ENCODE assay signal across 1 cellular context in the genomic region with DNA sequence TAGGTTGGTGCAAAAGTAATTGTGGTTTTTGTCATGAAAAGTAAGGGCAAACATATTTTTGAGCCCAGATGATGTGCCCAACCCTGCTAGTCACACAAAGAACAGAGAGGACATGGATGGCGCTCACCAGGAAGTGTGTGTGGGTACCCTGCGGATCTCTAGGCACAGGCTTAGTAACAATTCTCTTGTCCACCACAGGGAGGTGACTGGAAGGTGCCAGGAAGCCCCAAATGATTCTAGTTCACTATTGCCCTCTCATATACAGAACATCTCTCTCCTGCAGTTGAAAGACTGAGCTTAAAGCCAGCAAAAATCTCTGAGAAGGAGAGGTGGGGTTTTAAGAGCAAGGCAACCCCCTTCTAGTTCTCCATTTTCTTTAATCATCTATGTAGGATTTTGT.
A peak's percentile ranks its signal among the peaks of the same experiment; 100 is the strongest.
TF ChIP-seq lines count a peak whose summit lies in the region.

No MANE protein-coding gene starts in this region.

TF ChIP-seq in GM12878, 131 proteins besides CTCF, POLR2A, EP300 and RAD21 (continued from another document and continues in another):
- TF ChIP-seq, protein P1, sequence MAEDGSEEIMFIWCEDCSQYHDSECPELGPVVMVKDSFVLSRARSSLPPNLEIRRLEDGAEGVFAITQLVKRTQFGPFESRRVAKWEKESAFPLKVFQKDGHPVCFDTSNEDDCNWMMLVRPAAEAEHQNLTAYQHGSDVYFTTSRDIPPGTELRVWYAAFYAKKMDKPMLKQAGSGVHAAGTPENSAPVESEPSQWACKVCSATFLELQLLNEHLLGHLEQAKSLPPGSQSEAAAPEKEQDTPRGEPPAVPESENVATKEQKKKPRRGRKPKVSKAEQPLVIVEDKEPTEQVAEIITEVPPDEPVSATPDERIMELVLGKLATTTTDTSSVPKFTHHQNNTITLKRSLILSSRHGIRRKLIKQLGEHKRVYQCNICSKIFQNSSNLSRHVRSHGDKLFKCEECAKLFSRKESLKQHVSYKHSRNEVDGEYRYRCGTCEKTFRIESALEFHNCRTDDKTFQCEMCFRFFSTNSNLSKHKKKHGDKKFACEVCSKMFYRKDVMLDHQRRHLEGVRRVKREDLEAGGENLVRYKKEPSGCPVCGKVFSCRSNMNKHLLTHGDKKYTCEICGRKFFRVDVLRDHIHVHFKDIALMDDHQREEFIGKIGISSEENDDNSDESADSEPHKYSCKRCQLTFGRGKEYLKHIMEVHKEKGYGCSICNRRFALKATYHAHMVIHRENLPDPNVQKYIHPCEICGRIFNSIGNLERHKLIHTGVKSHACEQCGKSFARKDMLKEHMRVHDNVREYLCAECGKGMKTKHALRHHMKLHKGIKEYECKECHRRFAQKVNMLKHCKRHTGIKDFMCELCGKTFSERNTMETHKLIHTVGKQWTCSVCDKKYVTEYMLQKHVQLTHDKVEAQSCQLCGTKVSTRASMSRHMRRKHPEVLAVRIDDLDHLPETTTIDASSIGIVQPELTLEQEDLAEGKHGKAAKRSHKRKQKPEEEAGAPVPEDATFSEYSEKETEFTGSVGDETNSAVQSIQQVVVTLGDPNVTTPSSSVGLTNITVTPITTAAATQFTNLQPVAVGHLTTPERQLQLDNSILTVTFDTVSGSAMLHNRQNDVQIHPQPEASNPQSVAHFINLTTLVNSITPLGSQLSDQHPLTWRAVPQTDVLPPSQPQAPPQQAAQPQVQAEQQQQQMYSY (CRISPR knock-in tag; IDR thresholded peaks at IDR 0.05) = 0 out of 2 replicates have a peak, but pooled peaks have one; percentile 30
- TF ChIP-seq EZH2 (IDR thresholded peaks at IDR 0.05; ENCODE audit: borderline replicate concordance, control insufficient read depth, low read depth, low read length) (no peak), SP1 (IDR thresholded peaks at IDR 0.05; ENCODE audit: low read depth, low read length) (no peak), CHD1 (IDR thresholded peaks at IDR 0.05; ENCODE audit: low read depth, low read length) (0 out of 2 replicates have a peak, but pooled peaks have one; percentile 20), FOXK2 (IDR thresholded peaks at IDR 0.05) (no peak), TCF3 (IDR thresholded peaks at IDR 0.05; ENCODE audit: borderline replicate concordance, insufficient read depth, low read depth, low read length) (no peak), YBX1 (IDR thresholded peaks at IDR 0.05) (no peak), SUZ12 (IDR thresholded peaks at IDR 0.05; ENCODE audit: unreplicated experiment) (no peak), SMC3 (IDR thresholded peaks at IDR 0.05; ENCODE audit: borderline replicate concordance, low read length) (peak; percentile 48; the same call in 1 of the 2 replicates), STAT1 (conservative IDR thresholded peaks at IDR 0.05) (no peak), MXI1 (IDR thresholded peaks at IDR 0.05; ENCODE audit: low read depth, low read length) (no peak), BACH1 (IDR thresholded peaks at IDR 0.05; ENCODE audit: borderline replicate concordance) (0 out of 2 replicates have a peak, but pooled peaks have one; percentile 19), NFYA (IDR thresholded peaks at IDR 0.05; ENCODE audit: borderline replicate concordance, low read depth, low read length) (no peak), RB1 (IDR thresholded peaks at IDR 0.05; ENCODE audit: borderline replicate concordance) (no peak), HDAC2 (IDR thresholded peaks at IDR 0.05) (no peak), BRCA1 (IDR thresholded peaks at IDR 0.05; ENCODE audit: low read depth, low read length) (no peak), JUND (IDR thresholded peaks at IDR 0.05; ENCODE audit: low read depth, low read length) (no peak), NRF1 (conservative IDR thresholded peaks at IDR 0.05; ENCODE audit: low read depth, low read length) (no peak), ZSCAN29 (IDR thresholded peaks at IDR 0.05) (no peak), RCOR1 (conservative IDR thresholded peaks at IDR 0.05; ENCODE audit: low read depth, low read length) (no peak), ZNF207 (IDR thresholded peaks at IDR 0.05; ENCODE audit: borderline replicate concordance) (no peak), HDAC6 (IDR thresholded peaks at IDR 0.05; ENCODE audit: unreplicated experiment) (no peak), KLF5 (IDR thresholded peaks at IDR 0.05; ENCODE audit: partially characterized antibody) (no peak), RELA (IDR thresholded peaks at IDR 0.05; ENCODE audit: borderline replicate concordance, partially characterized antibody) (no peak), STAT3 (IDR thresholded peaks at IDR 0.05; ENCODE audit: low read depth, low read length) (no peak), POLR2AphosphoS2 (IDR thresholded peaks at IDR 0.05; ENCODE audit: low read depth, low read length) (no peak)
- TF ChIP-seq, protein P2, sequence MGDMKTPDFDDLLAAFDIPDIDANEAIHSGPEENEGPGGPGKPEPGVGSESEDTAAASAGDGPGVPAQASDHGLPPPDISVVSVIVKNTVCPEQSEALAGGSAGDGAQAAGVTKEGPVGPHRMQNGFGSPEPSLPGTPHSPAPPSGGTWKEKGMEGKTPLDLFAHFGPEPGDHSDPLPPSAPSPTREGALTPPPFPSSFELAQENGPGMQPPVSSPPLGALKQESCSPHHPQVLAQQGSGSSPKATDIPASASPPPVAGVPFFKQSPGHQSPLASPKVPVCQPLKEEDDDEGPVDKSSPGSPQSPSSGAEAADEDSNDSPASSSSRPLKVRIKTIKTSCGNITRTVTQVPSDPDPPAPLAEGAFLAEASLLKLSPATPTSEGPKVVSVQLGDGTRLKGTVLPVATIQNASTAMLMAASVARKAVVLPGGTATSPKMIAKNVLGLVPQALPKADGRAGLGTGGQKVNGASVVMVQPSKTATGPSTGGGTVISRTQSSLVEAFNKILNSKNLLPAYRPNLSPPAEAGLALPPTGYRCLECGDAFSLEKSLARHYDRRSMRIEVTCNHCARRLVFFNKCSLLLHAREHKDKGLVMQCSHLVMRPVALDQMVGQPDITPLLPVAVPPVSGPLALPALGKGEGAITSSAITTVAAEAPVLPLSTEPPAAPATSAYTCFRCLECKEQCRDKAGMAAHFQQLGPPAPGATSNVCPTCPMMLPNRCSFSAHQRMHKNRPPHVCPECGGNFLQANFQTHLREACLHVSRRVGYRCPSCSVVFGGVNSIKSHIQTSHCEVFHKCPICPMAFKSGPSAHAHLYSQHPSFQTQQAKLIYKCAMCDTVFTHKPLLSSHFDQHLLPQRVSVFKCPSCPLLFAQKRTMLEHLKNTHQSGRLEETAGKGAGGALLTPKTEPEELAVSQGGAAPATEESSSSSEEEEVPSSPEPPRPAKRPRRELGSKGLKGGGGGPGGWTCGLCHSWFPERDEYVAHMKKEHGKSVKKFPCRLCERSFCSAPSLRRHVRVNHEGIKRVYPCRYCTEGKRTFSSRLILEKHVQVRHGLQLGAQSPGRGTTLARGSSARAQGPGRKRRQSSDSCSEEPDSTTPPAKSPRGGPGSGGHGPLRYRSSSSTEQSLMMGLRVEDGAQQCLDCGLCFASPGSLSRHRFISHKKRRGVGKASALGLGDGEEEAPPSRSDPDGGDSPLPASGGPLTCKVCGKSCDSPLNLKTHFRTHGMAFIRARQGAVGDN (IDR thresholded peaks at IDR 0.05) = peak; percentile 51; the same call in 1 of the 2 replicates
- TF ChIP-seq, protein P3, sequence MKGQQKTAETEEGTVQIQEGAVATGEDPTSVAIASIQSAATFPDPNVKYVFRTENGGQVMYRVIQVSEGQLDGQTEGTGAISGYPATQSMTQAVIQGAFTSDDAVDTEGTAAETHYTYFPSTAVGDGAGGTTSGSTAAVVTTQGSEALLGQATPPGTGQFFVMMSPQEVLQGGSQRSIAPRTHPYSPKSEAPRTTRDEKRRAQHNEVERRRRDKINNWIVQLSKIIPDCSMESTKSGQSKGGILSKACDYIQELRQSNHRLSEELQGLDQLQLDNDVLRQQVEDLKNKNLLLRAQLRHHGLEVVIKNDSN (IDR thresholded peaks at IDR 0.05; ENCODE audit: borderline replicate concordance, extremely low read length, insufficient read depth, low read depth, low read length) = no peak
- TF ChIP-seq, protein P4, sequence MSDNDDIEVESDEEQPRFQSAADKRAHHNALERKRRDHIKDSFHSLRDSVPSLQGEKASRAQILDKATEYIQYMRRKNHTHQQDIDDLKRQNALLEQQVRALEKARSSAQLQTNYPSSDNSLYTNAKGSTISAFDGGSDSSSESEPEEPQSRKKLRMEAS (IDR thresholded peaks at IDR 0.05; ENCODE audit: low read depth, low read length) = no peak
- TF ChIP-seq, protein P5, sequence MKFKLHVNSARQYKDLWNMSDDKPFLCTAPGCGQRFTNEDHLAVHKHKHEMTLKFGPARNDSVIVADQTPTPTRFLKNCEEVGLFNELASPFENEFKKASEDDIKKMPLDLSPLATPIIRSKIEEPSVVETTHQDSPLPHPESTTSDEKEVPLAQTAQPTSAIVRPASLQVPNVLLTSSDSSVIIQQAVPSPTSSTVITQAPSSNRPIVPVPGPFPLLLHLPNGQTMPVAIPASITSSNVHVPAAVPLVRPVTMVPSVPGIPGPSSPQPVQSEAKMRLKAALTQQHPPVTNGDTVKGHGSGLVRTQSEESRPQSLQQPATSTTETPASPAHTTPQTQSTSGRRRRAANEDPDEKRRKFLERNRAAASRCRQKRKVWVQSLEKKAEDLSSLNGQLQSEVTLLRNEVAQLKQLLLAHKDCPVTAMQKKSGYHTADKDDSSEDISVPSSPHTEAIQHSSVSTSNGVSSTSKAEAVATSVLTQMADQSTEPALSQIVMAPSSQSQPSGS (IDR thresholded peaks at IDR 0.05; ENCODE audit: low read length) = no peak
- TF ChIP-seq, protein P6, sequence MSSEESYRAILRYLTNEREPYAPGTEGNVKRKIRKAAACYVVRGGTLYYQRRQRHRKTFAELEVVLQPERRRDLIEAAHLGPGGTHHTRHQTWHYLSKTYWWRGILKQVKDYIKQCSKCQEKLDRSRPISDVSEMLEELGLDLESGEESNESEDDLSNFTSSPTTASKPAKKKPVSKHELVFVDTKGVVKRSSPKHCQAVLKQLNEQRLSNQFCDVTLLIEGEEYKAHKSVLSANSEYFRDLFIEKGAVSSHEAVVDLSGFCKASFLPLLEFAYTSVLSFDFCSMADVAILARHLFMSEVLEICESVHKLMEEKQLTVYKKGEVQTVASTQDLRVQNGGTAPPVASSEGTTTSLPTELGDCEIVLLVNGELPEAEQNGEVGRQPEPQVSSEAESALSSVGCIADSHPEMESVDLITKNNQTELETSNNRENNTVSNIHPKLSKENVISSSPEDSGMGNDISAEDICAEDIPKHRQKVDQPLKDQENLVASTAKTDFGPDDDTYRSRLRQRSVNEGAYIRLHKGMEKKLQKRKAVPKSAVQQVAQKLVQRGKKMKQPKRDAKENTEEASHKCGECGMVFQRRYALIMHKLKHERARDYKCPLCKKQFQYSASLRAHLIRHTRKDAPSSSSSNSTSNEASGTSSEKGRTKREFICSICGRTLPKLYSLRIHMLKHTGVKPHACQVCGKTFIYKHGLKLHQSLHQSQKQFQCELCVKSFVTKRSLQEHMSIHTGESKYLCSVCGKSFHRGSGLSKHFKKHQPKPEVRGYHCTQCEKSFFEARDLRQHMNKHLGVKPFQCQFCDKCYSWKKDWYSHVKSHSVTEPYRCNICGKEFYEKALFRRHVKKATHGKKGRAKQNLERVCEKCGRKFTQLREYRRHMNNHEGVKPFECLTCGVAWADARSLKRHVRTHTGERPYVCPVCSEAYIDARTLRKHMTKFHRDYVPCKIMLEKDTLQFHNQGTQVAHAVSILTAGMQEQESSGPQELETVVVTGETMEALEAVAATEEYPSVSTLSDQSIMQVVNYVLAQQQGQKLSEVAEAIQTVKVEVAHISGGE (CRISPR knock-in tag; IDR thresholded peaks at IDR 0.05) = no peak
- TF ChIP-seq, protein P7, sequence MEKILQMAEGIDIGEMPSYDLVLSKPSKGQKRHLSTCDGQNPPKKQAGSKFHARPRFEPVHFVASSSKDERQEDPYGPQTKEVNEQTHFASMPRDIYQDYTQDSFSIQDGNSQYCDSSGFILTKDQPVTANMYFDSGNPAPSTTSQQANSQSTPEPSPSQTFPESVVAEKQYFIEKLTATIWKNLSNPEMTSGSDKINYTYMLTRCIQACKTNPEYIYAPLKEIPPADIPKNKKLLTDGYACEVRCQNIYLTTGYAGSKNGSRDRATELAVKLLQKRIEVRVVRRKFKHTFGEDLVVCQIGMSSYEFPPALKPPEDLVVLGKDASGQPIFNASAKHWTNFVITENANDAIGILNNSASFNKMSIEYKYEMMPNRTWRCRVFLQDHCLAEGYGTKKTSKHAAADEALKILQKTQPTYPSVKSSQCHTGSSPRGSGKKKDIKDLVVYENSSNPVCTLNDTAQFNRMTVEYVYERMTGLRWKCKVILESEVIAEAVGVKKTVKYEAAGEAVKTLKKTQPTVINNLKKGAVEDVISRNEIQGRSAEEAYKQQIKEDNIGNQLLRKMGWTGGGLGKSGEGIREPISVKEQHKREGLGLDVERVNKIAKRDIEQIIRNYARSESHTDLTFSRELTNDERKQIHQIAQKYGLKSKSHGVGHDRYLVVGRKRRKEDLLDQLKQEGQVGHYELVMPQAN (conservative IDR thresholded peaks at IDR 0.05) = no peak
- TF ChIP-seq, protein P8, sequence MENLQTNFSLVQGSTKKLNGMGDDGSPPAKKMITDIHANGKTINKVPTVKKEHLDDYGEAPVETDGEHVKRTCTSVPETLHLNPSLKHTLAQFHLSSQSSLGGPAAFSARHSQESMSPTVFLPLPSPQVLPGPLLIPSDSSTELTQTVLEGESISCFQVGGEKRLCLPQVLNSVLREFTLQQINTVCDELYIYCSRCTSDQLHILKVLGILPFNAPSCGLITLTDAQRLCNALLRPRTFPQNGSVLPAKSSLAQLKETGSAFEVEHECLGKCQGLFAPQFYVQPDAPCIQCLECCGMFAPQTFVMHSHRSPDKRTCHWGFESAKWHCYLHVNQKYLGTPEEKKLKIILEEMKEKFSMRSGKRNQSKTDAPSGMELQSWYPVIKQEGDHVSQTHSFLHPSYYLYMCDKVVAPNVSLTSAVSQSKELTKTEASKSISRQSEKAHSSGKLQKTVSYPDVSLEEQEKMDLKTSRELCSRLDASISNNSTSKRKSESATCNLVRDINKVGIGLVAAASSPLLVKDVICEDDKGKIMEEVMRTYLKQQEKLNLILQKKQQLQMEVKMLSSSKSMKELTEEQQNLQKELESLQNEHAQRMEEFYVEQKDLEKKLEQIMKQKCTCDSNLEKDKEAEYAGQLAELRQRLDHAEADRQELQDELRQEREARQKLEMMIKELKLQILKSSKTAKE (IDR thresholded peaks at IDR 0.05; ENCODE audit: low read depth, poor library complexity, severe bottlenecking) = no peak
- TF ChIP-seq, protein P9, sequence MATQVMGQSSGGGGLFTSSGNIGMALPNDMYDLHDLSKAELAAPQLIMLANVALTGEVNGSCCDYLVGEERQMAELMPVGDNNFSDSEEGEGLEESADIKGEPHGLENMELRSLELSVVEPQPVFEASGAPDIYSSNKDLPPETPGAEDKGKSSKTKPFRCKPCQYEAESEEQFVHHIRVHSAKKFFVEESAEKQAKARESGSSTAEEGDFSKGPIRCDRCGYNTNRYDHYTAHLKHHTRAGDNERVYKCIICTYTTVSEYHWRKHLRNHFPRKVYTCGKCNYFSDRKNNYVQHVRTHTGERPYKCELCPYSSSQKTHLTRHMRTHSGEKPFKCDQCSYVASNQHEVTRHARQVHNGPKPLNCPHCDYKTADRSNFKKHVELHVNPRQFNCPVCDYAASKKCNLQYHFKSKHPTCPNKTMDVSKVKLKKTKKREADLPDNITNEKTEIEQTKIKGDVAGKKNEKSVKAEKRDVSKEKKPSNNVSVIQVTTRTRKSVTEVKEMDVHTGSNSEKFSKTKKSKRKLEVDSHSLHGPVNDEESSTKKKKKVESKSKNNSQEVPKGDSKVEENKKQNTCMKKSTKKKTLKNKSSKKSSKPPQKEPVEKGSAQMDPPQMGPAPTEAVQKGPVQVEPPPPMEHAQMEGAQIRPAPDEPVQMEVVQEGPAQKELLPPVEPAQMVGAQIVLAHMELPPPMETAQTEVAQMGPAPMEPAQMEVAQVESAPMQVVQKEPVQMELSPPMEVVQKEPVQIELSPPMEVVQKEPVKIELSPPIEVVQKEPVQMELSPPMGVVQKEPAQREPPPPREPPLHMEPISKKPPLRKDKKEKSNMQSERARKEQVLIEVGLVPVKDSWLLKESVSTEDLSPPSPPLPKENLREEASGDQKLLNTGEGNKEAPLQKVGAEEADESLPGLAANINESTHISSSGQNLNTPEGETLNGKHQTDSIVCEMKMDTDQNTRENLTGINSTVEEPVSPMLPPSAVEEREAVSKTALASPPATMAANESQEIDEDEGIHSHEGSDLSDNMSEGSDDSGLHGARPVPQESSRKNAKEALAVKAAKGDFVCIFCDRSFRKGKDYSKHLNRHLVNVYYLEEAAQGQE (IDR thresholded peaks at IDR 0.05; ENCODE audit: low read depth, low read length) = no peak
